1 cellular context compared by ENCODE assay signal in the genomic region with DNA sequence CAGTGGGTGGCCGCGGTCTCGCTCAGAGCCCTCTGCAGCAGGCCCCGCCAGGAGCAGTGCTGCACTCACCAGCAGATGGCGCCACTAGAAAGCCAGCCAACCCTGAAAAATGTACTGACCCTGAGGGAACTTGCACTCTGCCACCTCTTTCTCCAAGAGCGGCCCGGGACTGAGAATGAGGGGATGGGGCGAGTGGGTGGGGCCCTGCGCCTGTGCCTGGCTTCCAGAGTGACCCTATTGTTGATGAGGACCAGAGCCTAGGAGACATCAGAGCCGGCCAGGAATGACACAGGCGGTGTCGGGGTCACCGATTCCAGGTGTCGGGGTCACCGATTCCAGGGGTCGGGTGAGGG.
TF ChIP-seq lines count a peak whose summit lies in the region.

No MANE protein-coding gene starts in this region.

TF ChIP-seq in K562, 482 proteins besides CTCF, POLR2A, EP300 and RAD21 (continues in another document):
- TF ChIP-seq, protein P1, sequence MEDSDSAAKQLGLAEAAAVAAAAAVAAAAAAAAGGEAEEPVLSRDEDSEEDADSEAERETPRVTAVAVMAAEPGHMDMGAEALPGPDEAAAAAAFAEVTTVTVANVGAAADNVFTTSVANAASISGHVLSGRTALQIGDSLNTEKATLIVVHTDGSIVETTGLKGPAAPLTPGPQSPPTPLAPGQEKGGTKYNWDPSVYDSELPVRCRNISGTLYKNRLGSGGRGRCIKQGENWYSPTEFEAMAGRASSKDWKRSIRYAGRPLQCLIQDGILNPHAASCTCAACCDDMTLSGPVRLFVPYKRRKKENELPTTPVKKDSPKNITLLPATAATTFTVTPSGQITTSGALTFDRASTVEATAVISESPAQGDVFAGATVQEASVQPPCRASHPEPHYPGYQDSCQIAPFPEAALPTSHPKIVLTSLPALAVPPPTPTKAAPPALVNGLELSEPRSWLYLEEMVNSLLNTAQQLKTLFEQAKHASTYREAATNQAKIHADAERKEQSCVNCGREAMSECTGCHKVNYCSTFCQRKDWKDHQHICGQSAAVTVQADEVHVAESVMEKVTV (CRISPR knock-in tag; IDR thresholded peaks at IDR 0.05), result peak; percentile 82
- TF ChIP-seq SIX5 (IDR thresholded peaks at IDR 0.05; ENCODE audit: borderline replicate concordance in 1 of 2, insufficient read depth in 1 of 2, low read depth in 1 of 2, low read length in 2 of 2), result no peak
- TF ChIP-seq MECOM (CRISPR knock-in tag; IDR thresholded peaks at IDR 0.05), result no peak
- TF ChIP-seq, protein P2, sequence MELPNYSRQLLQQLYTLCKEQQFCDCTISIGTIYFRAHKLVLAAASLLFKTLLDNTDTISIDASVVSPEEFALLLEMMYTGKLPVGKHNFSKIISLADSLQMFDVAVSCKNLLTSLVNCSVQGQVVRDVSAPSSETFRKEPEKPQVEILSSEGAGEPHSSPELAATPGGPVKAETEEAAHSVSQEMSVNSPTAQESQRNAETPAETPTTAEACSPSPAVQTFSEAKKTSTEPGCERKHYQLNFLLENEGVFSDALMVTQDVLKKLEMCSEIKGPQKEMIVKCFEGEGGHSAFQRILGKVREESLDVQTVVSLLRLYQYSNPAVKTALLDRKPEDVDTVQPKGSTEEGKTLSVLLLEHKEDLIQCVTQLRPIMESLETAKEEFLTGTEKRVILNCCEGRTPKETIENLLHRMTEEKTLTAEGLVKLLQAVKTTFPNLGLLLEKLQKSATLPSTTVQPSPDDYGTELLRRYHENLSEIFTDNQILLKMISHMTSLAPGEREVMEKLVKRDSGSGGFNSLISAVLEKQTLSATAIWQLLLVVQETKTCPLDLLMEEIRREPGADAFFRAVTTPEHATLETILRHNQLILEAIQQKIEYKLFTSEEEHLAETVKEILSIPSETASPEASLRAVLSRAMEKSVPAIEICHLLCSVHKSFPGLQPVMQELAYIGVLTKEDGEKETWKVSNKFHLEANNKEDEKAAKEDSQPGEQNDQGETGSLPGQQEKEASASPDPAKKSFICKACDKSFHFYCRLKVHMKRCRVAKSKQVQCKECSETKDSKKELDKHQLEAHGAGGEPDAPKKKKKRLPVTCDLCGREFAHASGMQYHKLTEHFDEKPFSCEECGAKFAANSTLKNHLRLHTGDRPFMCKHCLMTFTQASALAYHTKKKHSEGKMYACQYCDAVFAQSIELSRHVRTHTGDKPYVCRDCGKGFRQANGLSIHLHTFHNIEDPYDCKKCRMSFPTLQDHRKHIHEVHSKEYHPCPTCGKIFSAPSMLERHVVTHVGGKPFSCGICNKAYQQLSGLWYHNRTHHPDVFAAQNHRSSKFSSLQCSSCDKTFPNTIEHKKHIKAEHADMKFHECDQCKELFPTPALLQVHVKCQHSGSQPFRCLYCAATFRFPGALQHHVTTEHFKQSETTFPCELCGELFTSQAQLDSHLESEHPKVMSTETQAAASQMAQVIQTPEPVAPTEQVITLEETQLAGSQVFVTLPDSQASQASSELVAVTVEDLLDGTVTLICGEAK (IDR thresholded peaks at IDR 0.05), result no peak
- TF ChIP-seq, protein P2 (CRISPR knock-in tag; IDR thresholded peaks at IDR 0.05), result no peak
- TF ChIP-seq NCOR1 (IDR thresholded peaks at IDR 0.05), result no peak
- no peak for TF ChIP-seq ZNF431 (CRISPR knock-in tag; IDR thresholded peaks at IDR 0.05)
- TF ChIP-seq NFIC (IDR thresholded peaks at IDR 0.05), result peak; percentile 27; the same call in 1 of the 2 replicates
- TF ChIP-seq ZC3H11A (IDR thresholded peaks at IDR 0.05; ENCODE audit: low read depth, low read length), result no peak
- no peak for TF ChIP-seq POU5F1 (IDR thresholded peaks at IDR 0.05; ENCODE audit: borderline replicate concordance, low read depth, low read length, partially characterized antibody)
- no peak for TF ChIP-seq FIP1L1 (IDR thresholded peaks at IDR 0.05; ENCODE audit: low read depth, low read length, poor library complexity, severe bottlenecking)
- peak; percentile 72 for TF ChIP-seq CC2D1A (IDR thresholded peaks at IDR 0.05)
- TF ChIP-seq CBX8 (IDR thresholded peaks at IDR 0.05; ENCODE audit: borderline replicate concordance, extremely low read depth, low read depth, low read length, poor library complexity, severe bottlenecking), result no peak
- 0 out of 2 replicates have a peak, but pooled peaks have one; percentile 29 for TF ChIP-seq TARDBP (IDR thresholded peaks at IDR 0.05)
- peak; percentile 82 for TF ChIP-seq ARID2 (IDR thresholded peaks at IDR 0.05)
- TF ChIP-seq, protein P3, sequence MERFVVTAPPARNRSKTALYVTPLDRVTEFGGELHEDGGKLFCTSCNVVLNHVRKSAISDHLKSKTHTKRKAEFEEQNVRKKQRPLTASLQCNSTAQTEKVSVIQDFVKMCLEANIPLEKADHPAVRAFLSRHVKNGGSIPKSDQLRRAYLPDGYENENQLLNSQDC (CRISPR knock-in tag; IDR thresholded peaks at IDR 0.05), result no peak
- no peak for TF ChIP-seq KDM4B (IDR thresholded peaks at IDR 0.05; ENCODE audit: borderline replicate concordance in 2 of 2, low read depth in 1 of 2)
- no peak for TF ChIP-seq C11orf30 (IDR thresholded peaks at IDR 0.05; ENCODE audit: low read depth)
- no peak for TF ChIP-seq SREBF1 (IDR thresholded peaks at IDR 0.05; ENCODE audit: borderline replicate concordance, low read depth, low read length)
- TF ChIP-seq, protein P4, sequence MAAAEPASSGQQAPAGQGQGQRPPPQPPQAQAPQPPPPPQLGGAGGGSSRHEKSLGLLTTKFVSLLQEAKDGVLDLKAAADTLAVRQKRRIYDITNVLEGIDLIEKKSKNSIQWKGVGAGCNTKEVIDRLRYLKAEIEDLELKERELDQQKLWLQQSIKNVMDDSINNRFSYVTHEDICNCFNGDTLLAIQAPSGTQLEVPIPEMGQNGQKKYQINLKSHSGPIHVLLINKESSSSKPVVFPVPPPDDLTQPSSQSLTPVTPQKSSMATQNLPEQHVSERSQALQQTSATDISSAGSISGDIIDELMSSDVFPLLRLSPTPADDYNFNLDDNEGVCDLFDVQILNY (CRISPR knock-in tag; IDR thresholded peaks at IDR 0.05), result no peak
- TF ChIP-seq RB1 (IDR thresholded peaks at IDR 0.05; ENCODE audit: low read depth), result peak; percentile 58; the same call in 1 of the 2 replicates
- no peak for TF ChIP-seq GTF2F1 (IDR thresholded peaks at IDR 0.05; ENCODE audit: low read depth, low read length)
- no peak for TF ChIP-seq CSDE1 (IDR thresholded peaks at IDR 0.05)
- no peak for TF ChIP-seq NFRKB (IDR thresholded peaks at IDR 0.05; ENCODE audit: low read depth)
- TF ChIP-seq ZEB2 (IDR thresholded peaks at IDR 0.05), result no peak
- TF ChIP-seq, protein P5, sequence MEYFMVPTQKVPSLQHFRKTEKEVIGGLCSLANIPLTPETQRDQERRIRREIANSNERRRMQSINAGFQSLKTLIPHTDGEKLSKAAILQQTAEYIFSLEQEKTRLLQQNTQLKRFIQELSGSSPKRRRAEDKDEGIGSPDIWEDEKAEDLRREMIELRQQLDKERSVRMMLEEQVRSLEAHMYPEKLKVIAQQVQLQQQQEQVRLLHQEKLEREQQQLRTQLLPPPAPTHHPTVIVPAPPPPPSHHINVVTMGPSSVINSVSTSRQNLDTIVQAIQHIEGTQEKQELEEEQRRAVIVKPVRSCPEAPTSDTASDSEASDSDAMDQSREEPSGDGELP (CRISPR knock-in tag; IDR thresholded peaks at IDR 0.05; ENCODE audit: borderline replicate concordance), result peak; percentile 42; the same call in 1 of the 2 replicates
- TF ChIP-seq TEAD1 (CRISPR knock-in tag; IDR thresholded peaks at IDR 0.05), result 0 out of 4 replicates have a peak, but pooled peaks of 1 of the 2 experiments have one; percentile 24
- TF ChIP-seq, protein P6, sequence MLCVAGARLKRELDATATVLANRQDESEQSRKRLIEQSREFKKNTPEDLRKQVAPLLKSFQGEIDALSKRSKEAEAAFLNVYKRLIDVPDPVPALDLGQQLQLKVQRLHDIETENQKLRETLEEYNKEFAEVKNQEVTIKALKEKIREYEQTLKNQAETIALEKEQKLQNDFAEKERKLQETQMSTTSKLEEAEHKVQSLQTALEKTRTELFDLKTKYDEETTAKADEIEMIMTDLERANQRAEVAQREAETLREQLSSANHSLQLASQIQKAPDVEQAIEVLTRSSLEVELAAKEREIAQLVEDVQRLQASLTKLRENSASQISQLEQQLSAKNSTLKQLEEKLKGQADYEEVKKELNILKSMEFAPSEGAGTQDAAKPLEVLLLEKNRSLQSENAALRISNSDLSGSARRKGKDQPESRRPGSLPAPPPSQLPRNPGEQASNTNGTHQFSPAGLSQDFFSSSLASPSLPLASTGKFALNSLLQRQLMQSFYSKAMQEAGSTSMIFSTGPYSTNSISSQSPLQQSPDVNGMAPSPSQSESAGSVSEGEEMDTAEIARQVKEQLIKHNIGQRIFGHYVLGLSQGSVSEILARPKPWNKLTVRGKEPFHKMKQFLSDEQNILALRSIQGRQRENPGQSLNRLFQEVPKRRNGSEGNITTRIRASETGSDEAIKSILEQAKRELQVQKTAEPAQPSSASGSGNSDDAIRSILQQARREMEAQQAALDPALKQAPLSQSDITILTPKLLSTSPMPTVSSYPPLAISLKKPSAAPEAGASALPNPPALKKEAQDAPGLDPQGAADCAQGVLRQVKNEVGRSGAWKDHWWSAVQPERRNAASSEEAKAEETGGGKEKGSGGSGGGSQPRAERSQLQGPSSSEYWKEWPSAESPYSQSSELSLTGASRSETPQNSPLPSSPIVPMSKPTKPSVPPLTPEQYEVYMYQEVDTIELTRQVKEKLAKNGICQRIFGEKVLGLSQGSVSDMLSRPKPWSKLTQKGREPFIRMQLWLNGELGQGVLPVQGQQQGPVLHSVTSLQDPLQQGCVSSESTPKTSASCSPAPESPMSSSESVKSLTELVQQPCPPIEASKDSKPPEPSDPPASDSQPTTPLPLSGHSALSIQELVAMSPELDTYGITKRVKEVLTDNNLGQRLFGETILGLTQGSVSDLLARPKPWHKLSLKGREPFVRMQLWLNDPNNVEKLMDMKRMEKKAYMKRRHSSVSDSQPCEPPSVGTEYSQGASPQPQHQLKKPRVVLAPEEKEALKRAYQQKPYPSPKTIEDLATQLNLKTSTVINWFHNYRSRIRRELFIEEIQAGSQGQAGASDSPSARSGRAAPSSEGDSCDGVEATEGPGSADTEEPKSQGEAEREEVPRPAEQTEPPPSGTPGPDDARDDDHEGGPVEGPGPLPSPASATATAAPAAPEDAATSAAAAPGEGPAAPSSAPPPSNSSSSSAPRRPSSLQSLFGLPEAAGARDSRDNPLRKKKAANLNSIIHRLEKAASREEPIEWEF (CRISPR knock-in tag; IDR thresholded peaks at IDR 0.05), result no peak
- no peak for TF ChIP-seq ZNF644 (tag; IDR thresholded peaks at IDR 0.05; ENCODE audit: low read depth)
- no peak for TF ChIP-seq ZSCAN29 (IDR thresholded peaks at IDR 0.05)
- TF ChIP-seq MYC (IDR thresholded peaks at IDR 0.05; ENCODE audit: low read depth, low read length), result 0 out of 2 replicates have a peak, but pooled peaks have one; percentile 16
- no peak for TF ChIP-seq MYC (CRISPR knock-in tag; IDR thresholded peaks at IDR 0.05; ENCODE audit: borderline replicate concordance, low read depth)
- no peak for TF ChIP-seq FOXM1 (IDR thresholded peaks at IDR 0.05; ENCODE audit: low read depth)
- no peak for TF ChIP-seq FOXM1 (CRISPR knock-in tag; IDR thresholded peaks at IDR 0.05; ENCODE audit: low read depth)
- TF ChIP-seq MAZ (CRISPR knock-in tag; conservative IDR thresholded peaks at IDR 0.05 in 1 of 2, IDR thresholded peaks at IDR 0.05 in 1 of 2), result peak; percentile 59 to 92; a peak in 2 of 4 replicates
- TF ChIP-seq, protein P7, sequence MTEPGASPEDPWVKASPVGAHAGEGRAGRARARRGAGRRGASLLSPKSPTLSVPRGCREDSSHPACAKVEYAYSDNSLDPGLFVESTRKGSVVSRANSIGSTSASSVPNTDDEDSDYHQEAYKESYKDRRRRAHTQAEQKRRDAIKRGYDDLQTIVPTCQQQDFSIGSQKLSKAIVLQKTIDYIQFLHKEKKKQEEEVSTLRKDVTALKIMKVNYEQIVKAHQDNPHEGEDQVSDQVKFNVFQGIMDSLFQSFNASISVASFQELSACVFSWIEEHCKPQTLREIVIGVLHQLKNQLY (CRISPR knock-in tag; conservative IDR thresholded peaks at IDR 0.05), result no peak
- TF ChIP-seq, protein P8, sequence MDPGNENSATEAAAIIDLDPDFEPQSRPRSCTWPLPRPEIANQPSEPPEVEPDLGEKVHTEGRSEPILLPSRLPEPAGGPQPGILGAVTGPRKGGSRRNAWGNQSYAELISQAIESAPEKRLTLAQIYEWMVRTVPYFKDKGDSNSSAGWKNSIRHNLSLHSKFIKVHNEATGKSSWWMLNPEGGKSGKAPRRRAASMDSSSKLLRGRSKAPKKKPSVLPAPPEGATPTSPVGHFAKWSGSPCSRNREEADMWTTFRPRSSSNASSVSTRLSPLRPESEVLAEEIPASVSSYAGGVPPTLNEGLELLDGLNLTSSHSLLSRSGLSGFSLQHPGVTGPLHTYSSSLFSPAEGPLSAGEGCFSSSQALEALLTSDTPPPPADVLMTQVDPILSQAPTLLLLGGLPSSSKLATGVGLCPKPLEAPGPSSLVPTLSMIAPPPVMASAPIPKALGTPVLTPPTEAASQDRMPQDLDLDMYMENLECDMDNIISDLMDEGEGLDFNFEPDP (CRISPR knock-in tag; IDR thresholded peaks at IDR 0.05), result no peak
- no peak for TF ChIP-seq ZNF583 (CRISPR knock-in tag; IDR thresholded peaks at IDR 0.05)
- no peak for TF ChIP-seq SAFB2 (IDR thresholded peaks at IDR 0.05; ENCODE audit: borderline replicate concordance, low read depth, low read length, severe bottlenecking)
- no peak for TF ChIP-seq HMG20A (CRISPR knock-in tag; conservative IDR thresholded peaks at IDR 0.05)
- no peak for TF ChIP-seq PTTG1 (tag; IDR thresholded peaks at IDR 0.05; ENCODE audit: low read depth)
- TF ChIP-seq SOX6 (IDR thresholded peaks at IDR 0.05), result no peak
- no peak for TF ChIP-seq DIDO1 (tag; IDR thresholded peaks at IDR 0.05; ENCODE audit: low read depth)
